8 cellular contexts compared by ENCODE assay signal in genomic region chr1:117122297-117123025, GRCh38. TPM values are rescaled to one million over a fixed set of nuclear protein-coding genes. Genes with fewer than 3 reads are reported as not detected.
A peak's percentile ranks its signal among the peaks of the same experiment; 100 is the strongest.
DNase-seq lines count a peak whose midpoint lies in the region; ATAC-seq and TF ChIP-seq lines count a peak whose summit lies in the region.

No MANE protein-coding gene starts in this region.

- peak overlapping the region; percentile 73 for H3K4me2 ChIP-seq in fibroblast of lung (ENCODE audit: extremely low read depth, insufficient read depth, low read length)

- peaks cover 7% of the 10 kb centered on the region for H3K4me1 ChIP-seq in SJCRH30
- peaks cover 6% of the 10 kb centered on the region for H3K4me1 ChIP-seq in fibroblast of lung (ENCODE audit: control insufficient read depth, extremely low read depth, insufficient read depth, low read length)
- peaks cover 3% of the 10 kb centered on the region for H3K4me1 ChIP-seq in ovary (ENCODE audit: insufficient read depth)

- no peaks in the 10 kb centered on the region for H3K79me2 ChIP-seq in fibroblast of lung (ENCODE audit: control insufficient read depth, insufficient read depth, low read length)

- H2AFZ ChIP-seq in fibroblast of lung (ENCODE audit: low read length) = peak overlapping the region; percentile 88

- TF ChIP-seq CTCF in fibroblast of lung (conservative IDR thresholded peaks at IDR 0.05 in 1 of 2, IDR thresholded peaks at IDR 0.05 in 1 of 2; ENCODE audit: low read depth in 1 of 2, low read length in 2 of 2) (no peak), ovary (IDR thresholded peaks at IDR 0.05) (no peak)

- intact Hi-C loops in ovary (cut with DNase I) = no loop called here

- no peak for TF ChIP-seq EP300 in ovary (IDR thresholded peaks at IDR 0.05)

- no peak for ATAC-seq in GM21423 (IDR thresholded peaks at IDR 0.05; ENCODE audit: unreplicated experiment)
- no peak for ATAC-seq in HG02884 (IDR thresholded peaks at IDR 0.05; ENCODE audit: unreplicated experiment)

- peak overlapping the region; percentile 68 for H3K4me3 ChIP-seq in SJCRH30
- peak overlapping the region; percentile 65 to 83 (median 68) for H3K4me3 ChIP-seq in fibroblast of lung (replicated peaks in 1 of 4; ENCODE audit: control extremely low read depth in 1 of 4, insufficient read depth in 1 of 4, low read depth in 3 of 4, low read length in 4 of 4)
- peak overlapping the region; percentile 80 for H3K4me3 ChIP-seq in ovary

- no peak for TF ChIP-seq POLR2A in ovary (IDR thresholded peaks at IDR 0.05)

- H3K27ac ChIP-seq in SJCRH30 (peak overlapping the region; percentile 100), fibroblast of lung (ENCODE audit: insufficient read depth, low read length) (peak overlapping the region; percentile 91), ovary (peak overlapping the region; percentile 62 to 85)

- H4K20me1 ChIP-seq in fibroblast of lung (ENCODE audit: control insufficient read depth, extremely low read depth, insufficient read depth, low read length) = no peaks in the 10 kb centered on the region

- peak overlapping the region; percentile 80 for H3K9ac ChIP-seq in fibroblast of lung (ENCODE audit: insufficient read depth, low read length)

- H3K36me3 ChIP-seq in SJCRH30 = no peaks in the 10 kb centered on the region; the same call in 1 of the 2 replicates
- no peaks in the 10 kb centered on the region for H3K36me3 ChIP-seq in fibroblast of lung (ENCODE audit: control insufficient read depth, insufficient read depth, low read length)
- no peaks in the 10 kb centered on the region for H3K36me3 ChIP-seq in ovary

- DNase-seq in DMS114 treated with DMSO at 0.1 percent for 48 hours (lab: John Stamatoyannopoulos, UW; ENCODE audit: unreplicated experiment) (peak; percentile 48), SJCRH30 (peak; percentile 87 to 95), fibroblast of lung (ENCODE audit: low read depth in 2 of 2) (no peak), ovary (no peak), COLO829 (ENCODE audit: low spot score) (no peak), activated gamma-delta T cell treated with Interleukin-2 at 50 U/mL for 16 hours (no peak)

- H3K27me3 ChIP-seq in SJCRH30 (no peaks in the 10 kb centered on the region), fibroblast of lung (ENCODE audit: control insufficient read depth, insufficient read depth, low read length) (peaks cover 7% of the 10 kb centered on the region), ovary (no peaks in the 10 kb centered on the region)

- H3K9me3 ChIP-seq in SJCRH30 (replicated peaks) (no peaks in the 10 kb centered on the region), fibroblast of lung (ENCODE audit: control insufficient read depth, insufficient read depth, low read depth, low read length) (no peaks in the 10 kb centered on the region), ovary (no peaks in the 10 kb centered on the region)

- 22 to 27% (median 22%) methylated on average over 33 of the region's 33 CpGs for WGBS in ovary, 3 donors

RNA-seq across cellular contexts. Expression of gene TRIM45, which starts 0.9 kb away (rescaled TPM):
- 15.9 and 16.1 TPM in 2 replicates for total RNA-seq in SJCRH30 (2014; rRNA removed; shearing (Covaris generic))
- total RNA-seq in fibroblast of lung (4.6 and 8.4 TPM in 2 replicates), ovary (1 to 10 TPM; 2.9 to 7.7 (median 6.6) TPM)
- polyA plus RNA-seq in fibroblast of lung (2.9 and 4.0 TPM in 2 replicates), ovary (1 to 10 TPM; 4.9 to 5.4 TPM)
- polyA plus RNA-seq in fibroblast of lung (2012) = 2.2 and 2.7 TPM in 2 replicates
- polyA minus RNA-seq in fibroblast of lung (ENCODE audit: low replicate concordance) = 0.93 and 1.9 TPM in 2 replicates

Comparison
In these comparisons a context has a peak if more than half of its experiments do, and no peak if none do; other contexts are left out.
1. DNase-seq: peak in DMS114 treated with DMSO at 0.1 percent for 48 hours (single experiment) and SJCRH30 (2 of 2); none in fibroblast of lung (0 of 2), ovary (0 of 5), COLO829 (single experiment) and activated gamma-delta T cell treated with Interleukin-2 at 50 U/mL for 16 hours (single experiment).
2. Peak in every context shown above with its lines, with median percentiles within 50 percentile points of each other: H3K27ac ChIP-seq and H3K4me3 ChIP-seq.